Comparison of ENCODE assay signal across 26 cellular contexts in the genomic region with DNA sequence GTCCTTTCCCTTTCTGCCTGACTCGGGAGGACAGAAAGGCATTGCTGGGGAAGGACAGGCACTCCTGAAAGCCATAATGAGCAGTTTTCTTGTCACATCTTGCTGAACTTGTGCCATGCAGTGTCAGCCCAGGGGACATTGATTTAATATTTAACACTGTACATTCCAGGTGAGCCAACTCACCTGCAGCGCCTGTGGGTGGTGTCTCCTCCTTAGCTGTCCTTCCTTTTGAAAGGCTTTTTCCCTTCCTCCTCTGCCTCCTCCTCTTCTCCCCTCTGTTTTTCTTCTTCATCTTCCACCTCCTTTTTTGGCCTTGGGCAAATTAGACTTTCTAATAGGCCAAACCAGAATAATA. TPM values are rescaled to one million over a fixed set of nuclear protein-coding genes. Genes with fewer than 3 reads are reported as not detected.
DNase-seq lines count a peak whose midpoint lies in the region; ATAC-seq, FAIRE-seq and TF ChIP-seq lines count a peak whose summit lies in the region.
"Had no signal": no experiment of that assay in that cellular context is flagged by ENCODE, and none has a peak within 500 bp of the region (broad histone marks: within the 10 kb centered on the region; RNA-seq: fewer than 3 reads in every experiment).

No MANE protein-coding gene starts in this region.

- DNase-seq in Calu3 (peak; percentile 61), body of pancreas (peak in 1 of 4 donors; percentile 8), left lung (no peak), small intestine (peak; percentile 81), HTR-8/SVneo (ENCODE audit: insufficient read length, low spot score) (no peak), HFFc6 (no peak)
- DNase-seq in activated CD8-positive, alpha-beta memory T cell treated with anti-CD3 and anti-CD28 coated beads, Interleukin-2, amount 50 U/mL, for 48 hours = no peak
- DNase-seq: EL, GF-D8, Karpas-422, MG63, NCI-H1048, NCI-H1417 treated with DMSO at 0.1 percent for 48 hours, NCI-H187, NCI-H2107, NCI-H446 treated with DMSO at 0.1 percent for 48 hours, NCI-H526 treated with DMSO at 0.1 percent for 48 hours, Right ventricle myocardium superior had no signal

- BruUV-seq in Calu3 (replicated peaks; lab: Mats Ljungman, UMichigan) = no TSS peak

- H3K4me1 ChIP-seq in body of pancreas (peaks cover 41% of the 10 kb centered on the region), left lung (peaks cover 6 to 12% of the 10 kb centered on the region in 2 donors), small intestine (ENCODE audit: control insufficient read depth in 2 of 2, insufficient read depth in 1 of 2, low read depth in 1 of 2, low read length in 1 of 2) (peaks cover 4 to 14% of the 10 kb centered on the region in 2 donors)

- H3K36me3 Mint-ChIP-seq in Calu3 (ENCODE audit: insufficient read depth, unreplicated experiment) (peaks cover 15% of the 10 kb centered on the region), HFFc6 (ENCODE audit: low read depth) (no peaks in the 10 kb centered on the region)
- H3K36me3 Mint-ChIP-seq: CD14-positive monocyte had no signal

- no peaks in the 10 kb centered on the region for H3K27me3 ChIP-seq in body of pancreas
- H3K27me3 ChIP-seq in left lung = no peaks in the 10 kb centered on the region
- no peaks in the 10 kb centered on the region for H3K27me3 ChIP-seq in small intestine (ENCODE audit: control insufficient read depth in 2 of 2, insufficient read depth in 2 of 2, low read length in 2 of 2)
- H3K27me3 ChIP-seq: MG63 had no signal

- H3K27me3 Mint-ChIP-seq in Calu3 (ENCODE audit: unreplicated experiment) (no peaks in the 10 kb centered on the region), HFFc6 (ENCODE audit: insufficient read depth) (peaks cover 7% of the 10 kb centered on the region)

- ATAC-seq in body of pancreas (peak; percentile 39), left lung (peak; percentile 43)
- ATAC-seq: A549, HCT116 had no signal

- no peak for TF ChIP-seq POLR2A in body of pancreas (IDR thresholded peaks at IDR 0.05)

- H3K4me1 Mint-ChIP-seq in Calu3 (ENCODE audit: low read depth, unreplicated experiment) (peaks cover 76% of the 10 kb centered on the region), HFFc6 (ENCODE audit: low read depth) (no peaks in the 10 kb centered on the region)
- H3K4me1 Mint-ChIP-seq: B cell, CD14-positive monocyte had no signal

- intact Hi-C loops in Calu3 (cut with micrococcal nuclease; ENCODE audit: unreplicated experiment) (no loop called here), body of pancreas (cut with DNase I) (no loop called here), left lung (cut with DNase I) (no loop called here)

- no peaks in the 10 kb centered on the region for H3K9me3 ChIP-seq in body of pancreas
- H3K9me3 ChIP-seq in left lung = no peaks in the 10 kb centered on the region
- H3K9me3 ChIP-seq in small intestine (ENCODE audit: control insufficient read depth, low read depth) = no peaks in the 10 kb centered on the region
- H3K9me3 ChIP-seq: A549, MG63 had no signal

- no peak overlapping the region for H3K4me3 ChIP-seq in body of pancreas
- no peak overlapping the region for H3K4me3 ChIP-seq in left lung
- no peak overlapping the region for H3K4me3 ChIP-seq in small intestine (ENCODE audit: low read depth in 1 of 2, low read length in 2 of 2)
- H3K4me3 ChIP-seq: A549, MG63 had no signal

- H3K9me3 Mint-ChIP-seq in Calu3 (ENCODE audit: low read depth, unreplicated experiment) = no peaks in the 10 kb centered on the region
- no peaks in the 10 kb centered on the region for H3K9me3 Mint-ChIP-seq in HFFc6

- FAIRE-seq in small intestine (lab: Jason Lieb, UNC) (no peak), HTR-8/SVneo (lab: Jason Lieb, UNC) (no peak)
- FAIRE-seq: A549, D721Med, GM19239, H1 had no signal

- peak overlapping the region in 3 of 4 donors; percentile 44 to 61 (median 60) for H3K27ac ChIP-seq in body of pancreas
- peak overlapping the region in 1 of 2 donors; percentile 54 for H3K27ac ChIP-seq in left lung
- peak overlapping the region; percentile 52 to 61 for H3K27ac ChIP-seq in small intestine (ENCODE audit: low read depth in 1 of 2, low read length in 1 of 2)
- H3K27ac ChIP-seq: A549 had no signal

- TF ChIP-seq CTCF in Calu3 (IDR thresholded peaks at IDR 0.05; ENCODE audit: unreplicated experiment) (no peak), body of pancreas (IDR thresholded peaks at IDR 0.05) (no peak), left lung (IDR thresholded peaks at IDR 0.05) (no peak), HFFc6 (IDR thresholded peaks at IDR 0.05) (no peak)

- 22 to 43% methylated on average over 2 of the region's 2 CpGs for WGBS in body of pancreas, 2 donors
- WGBS in small intestine, 3 donors = 21 to 61% (median 29%) methylated on average over 2 of the region's 2 CpGs

- peak overlapping the region; percentile 15 for H3K4me3 Mint-ChIP-seq in Calu3 (ENCODE audit: low read depth, unreplicated experiment)
- no peak overlapping the region for H3K4me3 Mint-ChIP-seq in HFFc6
- H3K4me3 Mint-ChIP-seq: B cell, CD14-positive monocyte had no signal

- H3K36me3 ChIP-seq in body of pancreas (replicated peaks in 1 of 2; ENCODE audit: insufficient read depth in 1 of 2, low read depth in 2 of 2) (no peaks in the 10 kb centered on the region), left lung (no peaks in the 10 kb centered on the region), small intestine (ENCODE audit: control insufficient read depth in 2 of 2, insufficient read depth in 2 of 2, low read length in 2 of 2) (no peaks in the 10 kb centered on the region)
- H3K36me3 ChIP-seq: MG63 had no signal

- H3K27ac Mint-ChIP-seq in Calu3 (ENCODE audit: unreplicated experiment) (peak overlapping the region; percentile 41), HFFc6 (no peak overlapping the region)
- H3K27ac Mint-ChIP-seq: B cell had no signal

- CTCF ChIA-PET in Calu3 (lab: Charles Lee) = interaction anchor here (0.5 to 1.2 kb wide), 2 partner anchors 21 to 39 kb away, joined by 3 to 5 read pairs; no protein-coding TSS in a partner anchor

RNA-seq across cellular contexts. Expression of gene MYRFL, which starts 13.0 kb away (rescaled TPM):
- 1.7 and 2.1 TPM in 2 replicates for total RNA-seq in Calu3 (2022)
- under 1 TPM; under 0.01 to 0.52 TPM for total RNA-seq in body of pancreas
- total RNA-seq in left lung = under 1 TPM; 0.17 to 0.58 TPM
- polyA plus RNA-seq in small intestine = 10 to 100 TPM; 31.2 to 56.5 (median 54.3) TPM
- not detected for total RNA-seq in HFFc6 (2021; fragmentation: NEBNext Ultra II Directional; extraction: Animal tissue kit (Norgen Biotek cat#: 25700))
- total RNA-seq: B cell, RPMI7951 had no signal
- polyA plus RNA-seq: CD14-positive monocyte had no signal

Comparison
In these comparisons a context has a peak if more than half of its experiments do, and no peak if none do; other contexts are left out.
1. DNase-seq: peak in Calu3 (single experiment) and small intestine (single experiment); none in left lung (0 of 2), HTR-8/SVneo (single experiment), HFFc6 (single experiment) and activated CD8-positive, alpha-beta memory T cell treated with anti-CD3 and anti-CD28 coated beads, Interleukin-2, amount 50 U/mL, for 48 hours (single experiment).